ENCODE assay signal across 19 cellular contexts in the genomic region with DNA sequence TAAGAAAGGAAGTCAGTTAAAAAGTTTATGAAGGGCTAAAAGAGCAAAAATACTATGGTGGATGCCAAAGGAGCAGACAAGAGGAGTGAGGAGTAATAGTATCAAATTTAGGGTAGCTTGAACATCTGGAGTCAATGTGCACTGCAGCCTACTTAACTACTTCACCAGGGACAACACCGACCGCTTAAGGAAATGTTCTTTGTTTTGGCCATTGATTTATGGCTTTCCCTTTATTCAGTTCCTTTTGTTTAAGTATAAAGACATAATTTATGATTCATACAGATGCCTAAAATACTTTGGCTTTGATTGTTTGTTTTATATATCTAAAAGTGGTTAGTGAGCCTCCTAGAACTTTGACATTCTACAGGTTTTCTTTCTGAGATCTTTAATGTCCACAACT.
DNase-seq lines count a peak whose midpoint lies in the region; ATAC-seq, FAIRE-seq and TF ChIP-seq lines count a peak whose summit lies in the region.
"Had no signal": no experiment of that assay in that cellular context is flagged by ENCODE, and none has a peak within 500 bp of the region (broad histone marks: within the 10 kb centered on the region; RNA-seq: fewer than 3 reads in every experiment).

No MANE protein-coding gene starts in this region.

- no peak overlapping the region for H3K4me3 Mint-ChIP-seq in astrocyte (ENCODE audit: unreplicated experiment)
- H3K4me3 Mint-ChIP-seq: CD4-positive, alpha-beta memory T cell had no signal

- H3K9me3 ChIP-seq in astrocyte (ENCODE audit: insufficient read depth, low read depth, low read length), result no peaks in the 10 kb centered on the region
- H3K9me3 ChIP-seq: BE2C had no signal

- H3K36me3 ChIP-seq in astrocyte (ENCODE audit: insufficient read depth, low read length), result no peaks in the 10 kb centered on the region
- H3K36me3 ChIP-seq: BE2C had no signal

- no peak overlapping the region for H3K4me2 ChIP-seq in astrocyte (ENCODE audit: low read length)

- DNase-seq in HT-29 (ENCODE audit: low spot score), result peak; percentile 37
- DNase-seq in NCI-H1417 treated with DMSO at 0.1 percent for 48 hours (lab: John Stamatoyannopoulos, UW), result peak; percentile 34
- peak; percentile 0 for DNase-seq in astrocyte (ENCODE audit: low read depth)
- peak; percentile 17 for DNase-seq in left kidney (ENCODE audit: low read depth, low spot score)
- no peak for DNase-seq in DMS79 treated with DMSO at 0.1 percent for 48 hours (lab: John Stamatoyannopoulos, UW)
- DNase-seq: BE2C; CD4-positive, alpha-beta memory T cell; DMS153; DND-41; GDM1; GM23248; IMR-90 had no signal

- no peaks in the 10 kb centered on the region for H4K20me1 ChIP-seq in astrocyte (ENCODE audit: insufficient read depth, low read length)

- H3K4me3 ChIP-seq in astrocyte (ENCODE audit: insufficient read depth, low read depth, low read length), result no peak overlapping the region
- H3K4me3 ChIP-seq: GM23248 had no signal

- H3K79me2 ChIP-seq in astrocyte (ENCODE audit: insufficient read depth, low read length), result no peaks in the 10 kb centered on the region

- no peak for FAIRE-seq in astrocyte (lab: Jason Lieb, UNC)
- FAIRE-seq: A204.1, D721Med, H54 had no signal

- H3K27me3 ChIP-seq in astrocyte (ENCODE audit: insufficient read depth, low read length), result no peaks in the 10 kb centered on the region
- H3K27me3 ChIP-seq: BE2C had no signal

- no peak for ATAC-seq in GM18909 (IDR thresholded peaks at IDR 0.05; ENCODE audit: poor library complexity, unreplicated experiment)
- ATAC-seq in GM18520 (IDR thresholded peaks at IDR 0.05; ENCODE audit: unreplicated experiment), result no peak
- ATAC-seq: HCT116 had no signal

- no peak for TF ChIP-seq CTCF in astrocyte (IDR thresholded peaks at IDR 0.05; ENCODE audit: insufficient read depth, low read depth, low read length)

- H3K4me1 ChIP-seq in astrocyte (ENCODE audit: insufficient read depth, low read length), result no peaks in the 10 kb centered on the region
- H3K4me1 ChIP-seq: BE2C had no signal

- H3K9me3 Mint-ChIP-seq in astrocyte (ENCODE audit: unreplicated experiment), result no peaks in the 10 kb centered on the region

- no peak overlapping the region for H3K27ac ChIP-seq in astrocyte (ENCODE audit: low read depth, low read length)
- H3K27ac ChIP-seq: C4-2B, GM23248 had no signal

- H2AFZ ChIP-seq in astrocyte (ENCODE audit: low read depth, low read length), result no peak overlapping the region
- H2AFZ ChIP-seq: GM23248 had no signal

- no peak overlapping the region for H3K9ac ChIP-seq in astrocyte (ENCODE audit: low read length)
- H3K9ac ChIP-seq: GM23248 had no signal

- H3K27ac Mint-ChIP-seq in astrocyte (ENCODE audit: unreplicated experiment), result no peak overlapping the region
- H3K27ac Mint-ChIP-seq: CD4-positive, alpha-beta memory T cell had no signal

- no peaks in the 10 kb centered on the region for H3K36me3 Mint-ChIP-seq in astrocyte (ENCODE audit: low read depth, unreplicated experiment)
- H3K36me3 Mint-ChIP-seq: CD4-positive, alpha-beta memory T cell had no signal

- peaks cover 12% of the 10 kb centered on the region for H3K4me1 Mint-ChIP-seq in astrocyte (ENCODE audit: low read depth, unreplicated experiment)
- H3K4me1 Mint-ChIP-seq: CD4-positive, alpha-beta memory T cell had no signal

- H3K27me3 Mint-ChIP-seq in astrocyte (ENCODE audit: low read depth, unreplicated experiment), result no peaks in the 10 kb centered on the region
- H3K27me3 Mint-ChIP-seq: CD4-positive, alpha-beta memory T cell had no signal
